8 cellular contexts compared by ENCODE assay signal in the genomic region with DNA sequence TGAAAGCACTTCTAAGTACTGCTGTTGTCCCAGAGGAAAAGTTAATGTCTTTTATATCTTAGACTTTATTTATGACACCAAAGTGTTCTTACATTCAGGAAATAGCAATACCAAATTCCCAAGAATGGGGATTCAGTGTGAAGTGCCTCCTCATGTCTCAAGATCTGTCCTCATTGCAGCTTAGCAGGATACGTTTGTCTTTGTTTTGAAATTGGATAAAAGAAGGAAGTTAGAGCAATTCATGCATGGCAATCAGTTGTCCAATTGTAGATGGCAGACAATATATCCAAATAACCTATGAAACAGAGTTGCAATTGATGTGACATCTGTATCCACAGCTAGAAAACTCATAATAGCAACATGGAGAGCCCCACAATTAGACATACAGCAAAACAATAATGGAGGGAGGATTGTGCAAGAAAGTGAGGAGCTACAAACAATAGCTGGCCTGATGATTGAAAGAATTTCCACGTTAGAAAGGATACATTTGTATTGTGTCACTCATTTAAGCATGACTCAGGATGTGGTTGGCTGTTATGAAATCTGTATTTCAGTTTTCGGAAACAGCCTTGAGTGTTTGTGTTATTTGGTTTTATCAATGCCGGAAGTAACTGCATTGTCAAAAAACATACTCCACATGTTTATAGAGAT.
DNase-seq lines count a peak whose midpoint lies in the region; ATAC-seq and TF ChIP-seq lines count a peak whose summit lies in the region.

No MANE protein-coding gene starts in this region.

- no peak overlapping the region for H4K8ac ChIP-seq in trophoblast cell (ENCODE audit: low read depth, low read length)

- H3K4me1 ChIP-seq in trophoblast cell (ENCODE audit: control insufficient read depth in 1 of 2, insufficient read depth in 2 of 2, low read length in 2 of 2), result no peaks in the 10 kb centered on the region

- H3K9ac ChIP-seq in trophoblast cell (ENCODE audit: low read length), result no peak overlapping the region

- H3K27ac ChIP-seq in brain microvascular endothelial cell (peak overlapping the region; percentile 62), trophoblast cell (ENCODE audit: low read depth, low read length) (no peak overlapping the region)

- no peak overlapping the region for H3K14ac ChIP-seq in trophoblast cell (ENCODE audit: low read length)

- H3K27me3 ChIP-seq in brain microvascular endothelial cell (replicated peaks) (no peaks in the 10 kb centered on the region), trophoblast cell (ENCODE audit: insufficient read depth, low read length) (no peaks in the 10 kb centered on the region)

- ATAC-seq in GM18909 (IDR thresholded peaks at IDR 0.05; ENCODE audit: poor library complexity, unreplicated experiment) (peak; percentile 75), omental fat pad (ENCODE audit: low FRiP score) (no peak)

- WGBS in trophoblast cell (ENCODE audit: extremely low coverage, insufficient coverage, insufficient read length), result no CpG with 5 or more reads among the region's 4 CpGs

- H3K18ac ChIP-seq in trophoblast cell (ENCODE audit: low read length), result no peak overlapping the region

- in situ Hi-C loops in brain microvascular endothelial cell (cut with HindIII; ENCODE audit: low pct_ligation_motif_present, low sequenced_read_pairs), result no loop called here

- H3K4me2 ChIP-seq in trophoblast cell (ENCODE audit: low read length), result no peak overlapping the region

- DNase-seq in HT1080 (ENCODE audit: low read depth), result peak; percentile 77
- DNase-seq in brain microvascular endothelial cell, result peak; percentile 67
- peak; percentile 14 to 59 for DNase-seq in trophoblast cell
- DNase-seq in NCI-H1048 (lab: John Stamatoyannopoulos, UW), result no peak
- no peak for DNase-seq in omental fat pad (ENCODE audit: low spot score)
- DNase-seq in NCI-H524 treated with DMSO at 0.1 percent for 48 hours (lab: John Stamatoyannopoulos, UW), result no peak
- no peak for DNase-seq in AG08395 (ENCODE audit: low spot score)

- no peak overlapping the region for H2BK120ac ChIP-seq in trophoblast cell (ENCODE audit: insufficient read depth, low read length, poor library complexity)

- H3K23ac ChIP-seq in trophoblast cell (ENCODE audit: low read length), result no peak overlapping the region

- no peaks in the 10 kb centered on the region for H3K79me2 ChIP-seq in trophoblast cell (ENCODE audit: control insufficient read depth, insufficient read depth, low read length, poor library complexity)

- TF ChIP-seq CTCF in brain microvascular endothelial cell (IDR thresholded peaks at IDR 0.05; ENCODE audit: low read depth, low read length, missing control alignments) (no peak), omental fat pad (IDR thresholded peaks at IDR 0.05) (no peak)

- H4K12ac ChIP-seq in trophoblast cell (ENCODE audit: low read depth, low read length), result no peak overlapping the region

- no peak overlapping the region for H2BK12ac ChIP-seq in trophoblast cell (ENCODE audit: low read length)

- H3K79me1 ChIP-seq in trophoblast cell (ENCODE audit: low read length), result no peaks in the 10 kb centered on the region

- no peak overlapping the region for H4K91ac ChIP-seq in trophoblast cell (ENCODE audit: low read depth, low read length)

- no peak overlapping the region for H2AK5ac ChIP-seq in trophoblast cell (ENCODE audit: low read length)

- H3K36me3 ChIP-seq in brain microvascular endothelial cell (replicated peaks) (no peaks in the 10 kb centered on the region), trophoblast cell (ENCODE audit: control insufficient read depth in 1 of 2, insufficient read depth in 2 of 2, low read length in 2 of 2) (no peaks in the 10 kb centered on the region)

- no peak overlapping the region for H3K4ac ChIP-seq in trophoblast cell (ENCODE audit: low read depth, low read length)

- H2AFZ ChIP-seq in trophoblast cell (ENCODE audit: insufficient read depth, low read length, poor library complexity), result no peak overlapping the region

- no peak overlapping the region for H2BK5ac ChIP-seq in trophoblast cell (ENCODE audit: low read depth, low read length, poor library complexity)

- H3K4me3 ChIP-seq in brain microvascular endothelial cell (ENCODE audit: low read depth, low read length), result no peak overlapping the region
- H3K4me3 ChIP-seq in trophoblast cell (ENCODE audit: low read depth, low read length), result no peak overlapping the region

- no peaks in the 10 kb centered on the region for H3K9me3 ChIP-seq in trophoblast cell (ENCODE audit: insufficient read depth, low read depth, low read length)

Comparison
In these comparisons a context has a peak if more than half of its experiments do, and no peak if none do; other contexts are left out.
1. DNase-seq: peak in HT1080 (single experiment), brain microvascular endothelial cell (single experiment) and trophoblast cell (2 of 2); none in NCI-H1048 (single experiment), omental fat pad (single experiment), NCI-H524 treated with DMSO at 0.1 percent for 48 hours (single experiment) and AG08395 (single experiment).